Comparison of ENCODE assay signal across 10 cellular contexts in the genomic region with DNA sequence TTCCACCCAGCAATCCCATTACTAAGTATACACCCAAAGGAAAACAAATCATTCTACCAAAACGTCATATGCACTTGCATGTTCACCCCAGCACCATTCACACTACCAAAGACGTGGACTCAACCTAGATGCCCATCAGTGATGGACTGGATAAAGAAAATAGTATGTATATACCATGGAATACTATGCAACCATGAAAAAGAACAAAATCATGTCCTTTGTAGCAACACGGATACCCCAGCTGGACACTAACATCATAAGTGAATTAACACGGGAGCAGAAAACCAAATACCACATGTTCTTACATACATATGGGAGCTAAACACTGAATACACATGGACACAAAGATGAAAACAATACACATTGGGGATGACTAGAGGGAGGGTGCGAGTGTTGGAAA.
"Had no signal": no experiment of that assay in that cellular context is flagged by ENCODE, and none has a peak within 500 bp of the region (broad histone marks: within the 10 kb centered on the region; RNA-seq: fewer than 3 reads in every experiment).

No MANE protein-coding gene starts in this region.

- H2AFZ ChIP-seq: GM23338 had no signal

- DNase-seq: H9, HCEC 1CT, HFFc6, IMR-90, KBM-7 had no signal

- H3K4me3 ChIP-seq: GM23338 had no signal

- H3K4me2 ChIP-seq: GM23338, KMS-11 had no signal

- H3K9me3 Mint-ChIP-seq: HFFc6 had no signal

- H3K4me1 Mint-ChIP-seq: GM23338, H9 had no signal

- ATAC-seq: GM23338 had no signal

- FAIRE-seq: H1, H54, HTR-8/SVneo had no signal

- H3K27ac Mint-ChIP-seq: GM23338, H9, HFFc6 had no signal

- H3K27ac ChIP-seq: KMS-11 had no signal

- H3K4me3 Mint-ChIP-seq: GM23338, H9, HFFc6 had no signal

- H3K9ac ChIP-seq: KMS-11 had no signal
